ENCODE assay signal across 1 cellular context in the genomic region with DNA sequence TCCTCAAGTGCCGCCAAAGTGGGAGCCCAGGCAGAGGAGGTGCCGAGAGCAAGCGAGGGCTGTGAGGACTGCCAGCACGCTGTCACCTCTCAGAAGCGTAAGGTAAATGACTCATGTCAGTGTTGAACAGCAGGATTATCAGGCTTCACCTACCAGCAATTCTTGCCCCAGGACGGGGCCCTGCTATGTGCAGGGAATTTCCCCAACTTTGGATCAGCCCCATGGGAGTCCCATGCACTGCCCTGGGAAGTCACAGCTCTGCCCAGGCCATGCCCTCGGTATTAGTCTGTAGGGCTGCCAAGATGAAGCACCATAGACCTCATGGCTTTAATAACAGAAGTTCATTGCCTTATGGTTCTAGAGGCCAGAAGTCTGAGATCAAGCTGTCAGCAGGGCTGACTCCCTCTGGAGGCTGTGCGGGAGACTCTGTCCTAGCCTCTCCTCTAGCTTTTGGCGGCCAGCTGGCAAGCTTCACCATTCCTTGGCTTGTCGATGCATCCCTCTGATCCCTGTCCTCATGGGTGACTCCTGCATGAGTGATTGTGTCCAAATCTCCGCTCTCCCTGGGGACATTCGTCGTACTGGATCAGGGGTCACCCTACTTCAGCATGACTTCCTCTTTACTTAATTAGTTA.
TF ChIP-seq lines count a peak whose summit lies in the region.

No MANE protein-coding gene starts in this region.

TF ChIP-seq in HepG2, 621 proteins besides CTCF, POLR2A, EP300 and RAD21:
- TF ChIP-seq, protein P1, sequence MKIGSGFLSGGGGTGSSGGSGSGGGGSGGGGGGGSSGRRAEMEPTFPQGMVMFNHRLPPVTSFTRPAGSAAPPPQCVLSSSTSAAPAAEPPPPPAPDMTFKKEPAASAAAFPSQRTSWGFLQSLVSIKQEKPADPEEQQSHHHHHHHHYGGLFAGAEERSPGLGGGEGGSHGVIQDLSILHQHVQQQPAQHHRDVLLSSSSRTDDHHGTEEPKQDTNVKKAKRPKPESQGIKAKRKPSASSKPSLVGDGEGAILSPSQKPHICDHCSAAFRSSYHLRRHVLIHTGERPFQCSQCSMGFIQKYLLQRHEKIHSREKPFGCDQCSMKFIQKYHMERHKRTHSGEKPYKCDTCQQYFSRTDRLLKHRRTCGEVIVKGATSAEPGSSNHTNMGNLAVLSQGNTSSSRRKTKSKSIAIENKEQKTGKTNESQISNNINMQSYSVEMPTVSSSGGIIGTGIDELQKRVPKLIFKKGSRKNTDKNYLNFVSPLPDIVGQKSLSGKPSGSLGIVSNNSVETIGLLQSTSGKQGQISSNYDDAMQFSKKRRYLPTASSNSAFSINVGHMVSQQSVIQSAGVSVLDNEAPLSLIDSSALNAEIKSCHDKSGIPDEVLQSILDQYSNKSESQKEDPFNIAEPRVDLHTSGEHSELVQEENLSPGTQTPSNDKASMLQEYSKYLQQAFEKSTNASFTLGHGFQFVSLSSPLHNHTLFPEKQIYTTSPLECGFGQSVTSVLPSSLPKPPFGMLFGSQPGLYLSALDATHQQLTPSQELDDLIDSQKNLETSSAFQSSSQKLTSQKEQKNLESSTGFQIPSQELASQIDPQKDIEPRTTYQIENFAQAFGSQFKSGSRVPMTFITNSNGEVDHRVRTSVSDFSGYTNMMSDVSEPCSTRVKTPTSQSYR (CRISPR knock-in tag; IDR thresholded peaks at IDR 0.05; ENCODE audit: borderline replicate concordance), result no peak
- TF ChIP-seq, protein P2, sequence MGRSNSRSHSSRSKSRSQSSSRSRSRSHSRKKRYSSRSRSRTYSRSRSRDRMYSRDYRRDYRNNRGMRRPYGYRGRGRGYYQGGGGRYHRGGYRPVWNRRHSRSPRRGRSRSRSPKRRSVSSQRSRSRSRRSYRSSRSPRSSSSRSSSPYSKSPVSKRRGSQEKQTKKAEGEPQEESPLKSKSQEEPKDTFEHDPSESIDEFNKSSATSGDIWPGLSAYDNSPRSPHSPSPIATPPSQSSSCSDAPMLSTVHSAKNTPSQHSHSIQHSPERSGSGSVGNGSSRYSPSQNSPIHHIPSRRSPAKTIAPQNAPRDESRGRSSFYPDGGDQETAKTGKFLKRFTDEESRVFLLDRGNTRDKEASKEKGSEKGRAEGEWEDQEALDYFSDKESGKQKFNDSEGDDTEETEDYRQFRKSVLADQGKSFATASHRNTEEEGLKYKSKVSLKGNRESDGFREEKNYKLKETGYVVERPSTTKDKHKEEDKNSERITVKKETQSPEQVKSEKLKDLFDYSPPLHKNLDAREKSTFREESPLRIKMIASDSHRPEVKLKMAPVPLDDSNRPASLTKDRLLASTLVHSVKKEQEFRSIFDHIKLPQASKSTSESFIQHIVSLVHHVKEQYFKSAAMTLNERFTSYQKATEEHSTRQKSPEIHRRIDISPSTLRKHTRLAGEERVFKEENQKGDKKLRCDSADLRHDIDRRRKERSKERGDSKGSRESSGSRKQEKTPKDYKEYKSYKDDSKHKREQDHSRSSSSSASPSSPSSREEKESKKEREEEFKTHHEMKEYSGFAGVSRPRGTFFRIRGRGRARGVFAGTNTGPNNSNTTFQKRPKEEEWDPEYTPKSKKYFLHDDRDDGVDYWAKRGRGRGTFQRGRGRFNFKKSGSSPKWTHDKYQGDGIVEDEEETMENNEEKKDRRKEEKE (IDR thresholded peaks at IDR 0.05), result no peak
- no peak for TF ChIP-seq FOXA1 (IDR thresholded peaks at IDR 0.05)
- no peak for TF ChIP-seq FOXA1 (CRISPR knock-in tag; IDR thresholded peaks at IDR 0.05)
- TF ChIP-seq ZNF556 (CRISPR knock-in tag; IDR thresholded peaks at IDR 0.05; ENCODE audit: borderline replicate concordance), result no peak
- TF ChIP-seq SP5 (CRISPR knock-in tag; IDR thresholded peaks at IDR 0.05; ENCODE audit: borderline replicate concordance, low read depth), result no peak
- TF ChIP-seq EEA1 (CRISPR knock-in tag; IDR thresholded peaks at IDR 0.05; ENCODE audit: borderline replicate concordance), result no peak
- TF ChIP-seq, protein P3, sequence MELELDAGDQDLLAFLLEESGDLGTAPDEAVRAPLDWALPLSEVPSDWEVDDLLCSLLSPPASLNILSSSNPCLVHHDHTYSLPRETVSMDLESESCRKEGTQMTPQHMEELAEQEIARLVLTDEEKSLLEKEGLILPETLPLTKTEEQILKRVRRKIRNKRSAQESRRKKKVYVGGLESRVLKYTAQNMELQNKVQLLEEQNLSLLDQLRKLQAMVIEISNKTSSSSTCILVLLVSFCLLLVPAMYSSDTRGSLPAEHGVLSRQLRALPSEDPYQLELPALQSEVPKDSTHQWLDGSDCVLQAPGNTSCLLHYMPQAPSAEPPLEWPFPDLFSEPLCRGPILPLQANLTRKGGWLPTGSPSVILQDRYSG (CRISPR knock-in tag; IDR thresholded peaks at IDR 0.05), result no peak
- TF ChIP-seq ZNF121 (CRISPR knock-in tag; IDR thresholded peaks at IDR 0.05), result no peak
- TF ChIP-seq, protein P4, sequence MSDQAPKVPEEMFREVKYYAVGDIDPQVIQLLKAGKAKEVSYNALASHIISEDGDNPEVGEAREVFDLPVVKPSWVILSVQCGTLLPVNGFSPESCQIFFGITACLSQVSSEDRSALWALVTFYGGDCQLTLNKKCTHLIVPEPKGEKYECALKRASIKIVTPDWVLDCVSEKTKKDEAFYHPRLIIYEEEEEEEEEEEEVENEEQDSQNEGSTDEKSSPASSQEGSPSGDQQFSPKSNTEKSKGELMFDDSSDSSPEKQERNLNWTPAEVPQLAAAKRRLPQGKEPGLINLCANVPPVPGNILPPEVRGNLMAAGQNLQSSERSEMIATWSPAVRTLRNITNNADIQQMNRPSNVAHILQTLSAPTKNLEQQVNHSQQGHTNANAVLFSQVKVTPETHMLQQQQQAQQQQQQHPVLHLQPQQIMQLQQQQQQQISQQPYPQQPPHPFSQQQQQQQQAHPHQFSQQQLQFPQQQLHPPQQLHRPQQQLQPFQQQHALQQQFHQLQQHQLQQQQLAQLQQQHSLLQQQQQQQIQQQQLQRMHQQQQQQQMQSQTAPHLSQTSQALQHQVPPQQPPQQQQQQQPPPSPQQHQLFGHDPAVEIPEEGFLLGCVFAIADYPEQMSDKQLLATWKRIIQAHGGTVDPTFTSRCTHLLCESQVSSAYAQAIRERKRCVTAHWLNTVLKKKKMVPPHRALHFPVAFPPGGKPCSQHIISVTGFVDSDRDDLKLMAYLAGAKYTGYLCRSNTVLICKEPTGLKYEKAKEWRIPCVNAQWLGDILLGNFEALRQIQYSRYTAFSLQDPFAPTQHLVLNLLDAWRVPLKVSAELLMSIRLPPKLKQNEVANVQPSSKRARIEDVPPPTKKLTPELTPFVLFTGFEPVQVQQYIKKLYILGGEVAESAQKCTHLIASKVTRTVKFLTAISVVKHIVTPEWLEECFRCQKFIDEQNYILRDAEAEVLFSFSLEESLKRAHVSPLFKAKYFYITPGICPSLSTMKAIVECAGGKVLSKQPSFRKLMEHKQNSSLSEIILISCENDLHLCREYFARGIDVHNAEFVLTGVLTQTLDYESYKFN (CRISPR knock-in tag; conservative IDR thresholded peaks at IDR 0.05), result no peak
- TF ChIP-seq HNRNPK (IDR thresholded peaks at IDR 0.05; ENCODE audit: low read depth, low read length, poor library complexity, severe bottlenecking), result no peak
- TF ChIP-seq, protein P5, sequence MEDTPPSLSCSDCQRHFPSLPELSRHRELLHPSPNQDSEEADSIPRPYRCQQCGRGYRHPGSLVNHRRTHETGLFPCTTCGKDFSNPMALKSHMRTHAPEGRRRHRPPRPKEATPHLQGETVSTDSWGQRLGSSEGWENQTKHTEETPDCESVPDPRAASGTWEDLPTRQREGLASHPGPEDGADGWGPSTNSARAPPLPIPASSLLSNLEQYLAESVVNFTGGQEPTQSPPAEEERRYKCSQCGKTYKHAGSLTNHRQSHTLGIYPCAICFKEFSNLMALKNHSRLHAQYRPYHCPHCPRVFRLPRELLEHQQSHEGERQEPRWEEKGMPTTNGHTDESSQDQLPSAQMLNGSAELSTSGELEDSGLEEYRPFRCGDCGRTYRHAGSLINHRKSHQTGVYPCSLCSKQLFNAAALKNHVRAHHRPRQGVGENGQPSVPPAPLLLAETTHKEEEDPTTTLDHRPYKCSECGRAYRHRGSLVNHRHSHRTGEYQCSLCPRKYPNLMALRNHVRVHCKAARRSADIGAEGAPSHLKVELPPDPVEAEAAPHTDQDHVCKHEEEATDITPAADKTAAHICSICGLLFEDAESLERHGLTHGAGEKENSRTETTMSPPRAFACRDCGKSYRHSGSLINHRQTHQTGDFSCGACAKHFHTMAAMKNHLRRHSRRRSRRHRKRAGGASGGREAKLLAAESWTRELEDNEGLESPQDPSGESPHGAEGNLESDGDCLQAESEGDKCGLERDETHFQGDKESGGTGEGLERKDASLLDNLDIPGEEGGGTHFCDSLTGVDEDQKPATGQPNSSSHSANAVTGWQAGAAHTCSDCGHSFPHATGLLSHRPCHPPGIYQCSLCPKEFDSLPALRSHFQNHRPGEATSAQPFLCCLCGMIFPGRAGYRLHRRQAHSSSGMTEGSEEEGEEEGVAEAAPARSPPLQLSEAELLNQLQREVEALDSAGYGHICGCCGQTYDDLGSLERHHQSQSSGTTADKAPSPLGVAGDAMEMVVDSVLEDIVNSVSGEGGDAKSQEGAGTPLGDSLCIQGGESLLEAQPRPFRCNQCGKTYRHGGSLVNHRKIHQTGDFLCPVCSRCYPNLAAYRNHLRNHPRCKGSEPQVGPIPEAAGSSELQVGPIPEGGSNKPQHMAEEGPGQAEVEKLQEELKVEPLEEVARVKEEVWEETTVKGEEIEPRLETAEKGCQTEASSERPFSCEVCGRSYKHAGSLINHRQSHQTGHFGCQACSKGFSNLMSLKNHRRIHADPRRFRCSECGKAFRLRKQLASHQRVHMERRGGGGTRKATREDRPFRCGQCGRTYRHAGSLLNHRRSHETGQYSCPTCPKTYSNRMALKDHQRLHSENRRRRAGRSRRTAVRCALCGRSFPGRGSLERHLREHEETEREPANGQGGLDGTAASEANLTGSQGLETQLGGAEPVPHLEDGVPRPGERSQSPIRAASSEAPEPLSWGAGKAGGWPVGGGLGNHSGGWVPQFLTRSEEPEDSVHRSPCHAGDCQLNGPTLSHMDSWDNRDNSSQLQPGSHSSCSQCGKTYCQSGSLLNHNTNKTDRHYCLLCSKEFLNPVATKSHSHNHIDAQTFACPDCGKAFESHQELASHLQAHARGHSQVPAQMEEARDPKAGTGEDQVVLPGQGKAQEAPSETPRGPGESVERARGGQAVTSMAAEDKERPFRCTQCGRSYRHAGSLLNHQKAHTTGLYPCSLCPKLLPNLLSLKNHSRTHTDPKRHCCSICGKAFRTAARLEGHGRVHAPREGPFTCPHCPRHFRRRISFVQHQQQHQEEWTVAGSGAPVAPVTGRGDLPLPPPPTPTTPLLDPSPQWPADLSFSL (CRISPR knock-in tag; IDR thresholded peaks at IDR 0.05), result no peak
- no peak for TF ChIP-seq SAFB2 (CRISPR knock-in tag; IDR thresholded peaks at IDR 0.05; ENCODE audit: borderline replicate concordance, low read depth)
- TF ChIP-seq MZF1 (CRISPR knock-in tag; IDR thresholded peaks at IDR 0.05; ENCODE audit: borderline replicate concordance), result no peak
- no peak for TF ChIP-seq GZF1 (CRISPR knock-in tag; IDR thresholded peaks at IDR 0.05)
- TF ChIP-seq ZNF747 (CRISPR knock-in tag; IDR thresholded peaks at IDR 0.05; ENCODE audit: borderline replicate concordance), result no peak
- TF ChIP-seq ZNF337 (CRISPR knock-in tag; IDR thresholded peaks at IDR 0.05; ENCODE audit: borderline replicate concordance, low read depth), result no peak
- no peak for TF ChIP-seq KDM2A (CRISPR knock-in tag; IDR thresholded peaks at IDR 0.05; ENCODE audit: borderline replicate concordance, low read depth)
- TF ChIP-seq CENPT (CRISPR knock-in tag; IDR thresholded peaks at IDR 0.05; ENCODE audit: low read depth), result no peak
- no peak for TF ChIP-seq ZNF841 (CRISPR knock-in tag; IDR thresholded peaks at IDR 0.05; ENCODE audit: borderline replicate concordance)
- TF ChIP-seq, protein P6, sequence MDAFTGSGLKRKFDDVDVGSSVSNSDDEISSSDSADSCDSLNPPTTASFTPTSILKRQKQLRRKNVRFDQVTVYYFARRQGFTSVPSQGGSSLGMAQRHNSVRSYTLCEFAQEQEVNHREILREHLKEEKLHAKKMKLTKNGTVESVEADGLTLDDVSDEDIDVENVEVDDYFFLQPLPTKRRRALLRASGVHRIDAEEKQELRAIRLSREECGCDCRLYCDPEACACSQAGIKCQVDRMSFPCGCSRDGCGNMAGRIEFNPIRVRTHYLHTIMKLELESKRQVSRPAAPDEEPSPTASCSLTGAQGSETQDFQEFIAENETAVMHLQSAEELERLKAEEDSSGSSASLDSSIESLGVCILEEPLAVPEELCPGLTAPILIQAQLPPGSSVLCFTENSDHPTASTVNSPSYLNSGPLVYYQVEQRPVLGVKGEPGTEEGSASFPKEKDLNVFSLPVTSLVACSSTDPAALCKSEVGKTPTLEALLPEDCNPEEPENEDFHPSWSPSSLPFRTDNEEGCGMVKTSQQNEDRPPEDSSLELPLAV (CRISPR knock-in tag; conservative IDR thresholded peaks at IDR 0.05; ENCODE audit: low read depth), result no peak
